Comparison of ENCODE assay signal across 10 cellular contexts in the genomic region with DNA sequence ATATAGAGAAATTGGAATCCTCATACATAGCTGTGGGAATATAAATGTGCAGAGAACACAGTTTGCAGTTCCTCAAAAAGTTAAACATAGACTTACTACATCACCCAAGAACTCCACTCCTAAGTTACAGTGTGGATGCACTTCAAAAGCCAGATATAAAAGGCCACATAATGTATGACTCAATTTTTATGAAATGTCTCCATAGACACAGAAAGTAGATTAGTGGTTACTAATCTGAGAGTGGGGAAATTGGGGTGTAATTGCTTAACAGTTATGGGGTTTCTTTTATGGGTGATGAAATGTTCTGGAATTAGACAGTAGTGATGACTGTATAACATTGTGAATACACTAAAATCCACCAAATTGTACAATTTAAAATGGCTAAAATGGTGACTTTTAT.
DNase-seq lines count a peak whose midpoint lies in the region; TF ChIP-seq lines count a peak whose summit lies in the region.
"Had no signal": no experiment of that assay in that cellular context is flagged by ENCODE, and none has a peak within 500 bp of the region (broad histone marks: within the 10 kb centered on the region; RNA-seq: fewer than 3 reads in every experiment).

No MANE protein-coding gene starts in this region.

- peak overlapping the region; percentile 41 for H3K27ac Mint-ChIP-seq in osteocyte (ENCODE audit: unreplicated experiment)

- in situ Hi-C loops in G401 (cut with HindIII; ENCODE audit: low sequenced_read_pairs), result no loop called here

- peaks cover 42% of the 10 kb centered on the region for H3K4me1 Mint-ChIP-seq in osteocyte (ENCODE audit: unreplicated experiment)

- H3K27me3 Mint-ChIP-seq in osteocyte (ENCODE audit: unreplicated experiment), result no peaks in the 10 kb centered on the region

- peak; percentile 60 for DNase-seq in EL
- DNase-seq in MV-4-11 (lab: John Stamatoyannopoulos, UW), result peak; percentile 89
- DNase-seq in epithelial cell of esophagus (ENCODE audit: low read depth), result peak; percentile 60
- DNase-seq in osteocyte (ENCODE audit: extremely low spot score, unreplicated experiment), result no peak
- no peak for DNase-seq in stimulated activated CD4-positive, alpha-beta T cell treated with anti-CD3 and anti-CD28 coated beads, Interleukin-1b, Interleukin-23, amount 100 ng/mL, for 48 hours
- DNase-seq in hepatic stellate cell (ENCODE audit: low spot score), result no peak
- no peak for DNase-seq in G401 (ENCODE audit: low spot score)
- DNase-seq: NCI-H2081; stimulated activated CD4-positive, alpha-beta T cell treated with anti-CD3 and anti-CD28 coated beads, Interleukin-4, amount 100 ng/mL, for 1 hour had no signal

- H3K4me3 Mint-ChIP-seq in osteocyte (ENCODE audit: unreplicated experiment), result no peak overlapping the region

- peaks cover 4% of the 10 kb centered on the region for H3K9me3 Mint-ChIP-seq in osteocyte (ENCODE audit: unreplicated experiment)

- H3K4me3 ChIP-seq in epithelial cell of esophagus (ENCODE audit: low read length), result no peak overlapping the region
- H3K4me3 ChIP-seq: GM12878 had no signal

- no peak for TF ChIP-seq CTCF in epithelial cell of esophagus (IDR thresholded peaks at IDR 0.05; ENCODE audit: insufficient read depth, low read depth, low read length, missing control alignments)
- TF ChIP-seq CTCF in osteocyte (IDR thresholded peaks at IDR 0.05), result no peak

- peaks cover 46% of the 10 kb centered on the region for H3K36me3 Mint-ChIP-seq in osteocyte (ENCODE audit: unreplicated experiment)

Comparison
In these comparisons a context has a peak if more than half of its experiments do, and no peak if none do; other contexts are left out.
1. DNase-seq: peak in EL (single experiment), MV-4-11 (single experiment) and epithelial cell of esophagus (single experiment); none in osteocyte (single experiment), stimulated activated CD4-positive, alpha-beta T cell treated with anti-CD3 and anti-CD28 coated beads, Interleukin-1b, Interleukin-23, amount 100 ng/mL, for 48 hours (single experiment), hepatic stellate cell (single experiment) and G401 (single experiment).